Comparison of ENCODE assay signal across 8 cellular contexts in genomic region chr16:46384285-46385061, GRCh38.
DNase-seq lines count a peak whose midpoint lies in the region; ATAC-seq and TF ChIP-seq lines count a peak whose summit lies in the region.
"Not testable (repeated sequence)": the region's sequence is repeated elsewhere in the genome, so short reads cannot be mapped to it uniquely, and the experiment has no call there.

No MANE protein-coding gene starts in this region.

- H3K4me1 ChIP-seq in CD4-positive, CD25-positive, alpha-beta regulatory T cell (ENCODE audit: control insufficient read depth, insufficient read depth, low read length, poor library complexity, severe bottlenecking); HUES64 (ENCODE audit: insufficient read depth, low read length); adipocyte (ENCODE audit: control insufficient read depth, insufficient read depth, low read length); hepatocyte (ENCODE audit: insufficient read depth); stomach: not testable (repeated sequence)

- H3K36me3 ChIP-seq in CD4-positive, CD25-positive, alpha-beta regulatory T cell (ENCODE audit: control insufficient read depth, insufficient read depth, low read length); HUES64 (ENCODE audit: insufficient read depth, low read length); adipocyte (ENCODE audit: control insufficient read depth, insufficient read depth, low read length, severe bottlenecking); stomach: not testable (repeated sequence)
- peaks cover 14% of the 10 kb centered on the region for H3K36me3 ChIP-seq in hepatocyte (replicated peaks; ENCODE audit: insufficient read depth, low read depth)

- DNase-seq in CD4-positive, CD25-positive, alpha-beta regulatory T cell: peak in 2 of 3 donors; percentile 25 to 45
- DNase-seq in T-helper 2 cell treated with Interferon-gamma antibody and Interleukin-4, amounts not matched to agents 5 μg/mL and 100 μg/mL, for 36 hours (ENCODE audit: low spot score): peak; percentile 63
- DNase-seq in adipocyte (ENCODE audit: low read depth): peak; percentile 28
- peak; percentile 74 for DNase-seq in ecto neural progenitor cell (ENCODE audit: low spot score)
- DNase-seq in hepatocyte (ENCODE audit: low spot score): peak; percentile 81
- DNase-seq in naive thymus-derived CD8-positive, alpha-beta T cell: peak in 7 of 10 donors; percentile 1 to 45 (median 29)
- peak; percentile 41 for DNase-seq in stomach

- TF ChIP-seq EP300 in stomach (IDR thresholded peaks at IDR 0.05): not testable (repeated sequence)

- intact Hi-C loops in stomach (cut with DNase I; ENCODE audit: low total_unique reads): not testable (repeated sequence)

- not testable (repeated sequence) for H3K27ac Mint-ChIP-seq in CD4-positive, CD25-positive, alpha-beta regulatory T cell; T-helper 2 cell treated with Interferon-gamma antibody and Interleukin-4, amounts not matched to agents 5 μg/mL and 100 μg/mL, for 36 hours; naive thymus-derived CD8-positive, alpha-beta T cell

- H3K4me1 Mint-ChIP-seq in CD4-positive, CD25-positive, alpha-beta regulatory T cell; T-helper 2 cell treated with Interferon-gamma antibody and Interleukin-4, amounts not matched to agents 5 μg/mL and 100 μg/mL, for 36 hours (ENCODE audit: low read depth); naive thymus-derived CD8-positive, alpha-beta T cell: not testable (repeated sequence)

- not testable (repeated sequence) for H2AFZ ChIP-seq in hepatocyte

- POLR2A ChIA-PET in naive thymus-derived CD8-positive, alpha-beta T cell (lab: Charles Lee): not testable (repeated sequence)

- H3K27me3 ChIP-seq in CD4-positive, CD25-positive, alpha-beta regulatory T cell (ENCODE audit: control insufficient read depth, insufficient read depth, low read length); HUES64 (ENCODE audit: insufficient read depth, low read length); adipocyte (replicated peaks; ENCODE audit: control insufficient read depth, insufficient read depth, low read length); hepatocyte; stomach: not testable (repeated sequence)

- not testable (repeated sequence) for ATAC-seq in CD4-positive, CD25-positive, alpha-beta regulatory T cell (ENCODE audit: low read depth in 2 of 2); naive thymus-derived CD8-positive, alpha-beta T cell

- not testable (repeated sequence) for TF ChIP-seq POLR2A in stomach (IDR thresholded peaks at IDR 0.05)

- H3K4me2 ChIP-seq in hepatocyte: not testable (repeated sequence)

- H3K4me3 Mint-ChIP-seq in CD4-positive, CD25-positive, alpha-beta regulatory T cell; T-helper 2 cell treated with Interferon-gamma antibody and Interleukin-4, amounts not matched to agents 5 μg/mL and 100 μg/mL, for 36 hours; naive thymus-derived CD8-positive, alpha-beta T cell: not testable (repeated sequence)

- peaks cover 11% of the 10 kb centered on the region for H3K9me2 ChIP-seq in hepatocyte (replicated peaks; ENCODE audit: insufficient read depth)

- not testable (repeated sequence) for H3K4me3 ChIP-seq in CD4-positive, CD25-positive, alpha-beta regulatory T cell (ENCODE audit: low read depth, low read length); adipocyte (ENCODE audit: low read length); hepatocyte; stomach
- 0 out of 2 replicates have a peak overlapping the region, but pooled peaks have one; percentile 0 for H3K4me3 ChIP-seq in HUES64 (ENCODE audit: low read length)

- not testable (repeated sequence) for H4K20me1 ChIP-seq in hepatocyte (ENCODE audit: insufficient read depth, poor library complexity, severe bottlenecking)

- H3K79me2 ChIP-seq in hepatocyte: not testable (repeated sequence)

- H3K9ac ChIP-seq in HUES64 (ENCODE audit: low read depth, low read length); adipocyte (ENCODE audit: low read length): not testable (repeated sequence)

- not testable (repeated sequence) for TF ChIP-seq CTCF in hepatocyte (IDR thresholded peaks at IDR 0.05; ENCODE audit: poor library complexity); stomach (IDR thresholded peaks at IDR 0.05)

- H3K36me3 Mint-ChIP-seq in CD4-positive, CD25-positive, alpha-beta regulatory T cell; T-helper 2 cell treated with Interferon-gamma antibody and Interleukin-4, amounts not matched to agents 5 μg/mL and 100 μg/mL, for 36 hours (ENCODE audit: low read depth): not testable (repeated sequence)
- peaks cover 3 to 15% (median 9%) of the 10 kb centered on the region in 3 donors for H3K36me3 Mint-ChIP-seq in naive thymus-derived CD8-positive, alpha-beta T cell

- H3K9me3 Mint-ChIP-seq in CD4-positive, CD25-positive, alpha-beta regulatory T cell: peaks cover 3 to 29% (median 15%) of the 10 kb centered on the region in 7 donors
- H3K9me3 Mint-ChIP-seq in T-helper 2 cell treated with Interferon-gamma antibody and Interleukin-4, amounts not matched to agents 5 μg/mL and 100 μg/mL, for 36 hours: peaks cover 18% of the 10 kb centered on the region
- peaks cover 0 to 37% (median 10%) of the 10 kb centered on the region in 9 donors for H3K9me3 Mint-ChIP-seq in naive thymus-derived CD8-positive, alpha-beta T cell

- not testable (repeated sequence) for H3K27ac ChIP-seq in CD4-positive, CD25-positive, alpha-beta regulatory T cell (ENCODE audit: insufficient read depth, low read length, poor library complexity, severe bottlenecking); HUES64 (ENCODE audit: low read depth, low read length); hepatocyte; stomach

- not testable (repeated sequence) for H3K27me3 Mint-ChIP-seq in CD4-positive, CD25-positive, alpha-beta regulatory T cell; T-helper 2 cell treated with Interferon-gamma antibody and Interleukin-4, amounts not matched to agents 5 μg/mL and 100 μg/mL, for 36 hours (ENCODE audit: low read depth); naive thymus-derived CD8-positive, alpha-beta T cell

- peaks cover 8 to 16% of the 10 kb centered on the region in 2 experiments for H3K9me3 ChIP-seq in CD4-positive, CD25-positive, alpha-beta regulatory T cell (ENCODE audit: control insufficient read depth in 2 of 2, low read length in 2 of 2)
- H3K9me3 ChIP-seq in HUES64 (ENCODE audit: insufficient read depth, low read depth, low read length) (peaks cover 35% of the 10 kb centered on the region), hepatocyte (ENCODE audit: low read depth) (peaks cover 18% of the 10 kb centered on the region), stomach (peaks cover 7 to 27% (median 12%) of the 10 kb centered on the region in 4 donors)
- H3K9me3 ChIP-seq in adipocyte (ENCODE audit: control insufficient read depth, low read length): not testable (repeated sequence)

- 86% methylated on average over 37 of the region's 37 CpGs for WGBS in HUES64
- WGBS in hepatocyte (ENCODE audit: low lambda C conversion rate, missing lambda C conversion rate): 78% methylated on average over 37 of the region's 37 CpGs
- 69 to 78% (median 75%) methylated on average over 37 of the region's 37 CpGs for WGBS in stomach, 5 donors

Comparison
In these comparisons a context has a peak if more than half of its experiments do, and no peak if none do; other contexts are left out.
1. DNase-seq: peak in every context shown above with its lines; median percentile 81 in hepatocyte; 74 in ecto neural progenitor cell; 63 in T-helper 2 cell treated with Interferon-gamma antibody and Interleukin-4, amounts not matched to agents 5 μg/mL and 100 μg/mL, for 36 hours; 41 in stomach; 35 in CD4-positive, CD25-positive, alpha-beta regulatory T cell; 29 in naive thymus-derived CD8-positive, alpha-beta T cell; 28 in adipocyte.